ENCODE assay signal across 1 cellular context in genomic region chr3:185943363-185944106, GRCh38.
TF ChIP-seq lines count a peak whose summit lies in the region.

No MANE protein-coding gene starts in this region.

TF ChIP-seq in HepG2, 621 proteins besides CTCF, POLR2A, EP300 and RAD21 (continued from another document and continues in another):
- peak; percentile 64 for TF ChIP-seq ZNF574 (CRISPR knock-in tag; IDR thresholded peaks at IDR 0.05)
- no peak for TF ChIP-seq ZEB1 (IDR thresholded peaks at IDR 0.05; ENCODE audit: insufficient replicate concordance, low read depth)
- TF ChIP-seq SMAD1 (CRISPR knock-in tag; IDR thresholded peaks at IDR 0.05; ENCODE audit: borderline replicate concordance, low read depth) = peak; percentile 68; the same call in 1 of the 2 replicates
- no peak for TF ChIP-seq ELF4 (CRISPR knock-in tag; IDR thresholded peaks at IDR 0.05; ENCODE audit: borderline replicate concordance)
- TF ChIP-seq MLXIP (CRISPR knock-in tag; IDR thresholded peaks at IDR 0.05; ENCODE audit: borderline replicate concordance) = no peak
- TF ChIP-seq ARID5B (CRISPR knock-in tag; IDR thresholded peaks at IDR 0.05) = peak; percentile 75
- no peak for TF ChIP-seq ZNF143 (CRISPR knock-in tag; IDR thresholded peaks at IDR 0.05)
- no peak for TF ChIP-seq SUZ12 (IDR thresholded peaks at IDR 0.05; ENCODE audit: low read depth, low read length)
- TF ChIP-seq ATF5 (CRISPR knock-in tag; IDR thresholded peaks at IDR 0.05; ENCODE audit: low read depth) = no peak
- TF ChIP-seq ZFP90 (CRISPR knock-in tag; IDR thresholded peaks at IDR 0.05; ENCODE audit: borderline replicate concordance) = no peak
- no peak for TF ChIP-seq ZNF839 (CRISPR knock-in tag; IDR thresholded peaks at IDR 0.05; ENCODE audit: borderline replicate concordance)
- TF ChIP-seq ZHX1 (CRISPR knock-in tag; IDR thresholded peaks at IDR 0.05; ENCODE audit: low read depth) = no peak
- no peak for TF ChIP-seq ZNF775 (CRISPR knock-in tag; IDR thresholded peaks at IDR 0.05; ENCODE audit: borderline replicate concordance)
- TF ChIP-seq CEBPG (CRISPR knock-in tag; IDR thresholded peaks at IDR 0.05) = peak; percentile 96
- peak; percentile 32; the same call in 1 of the 2 replicates for TF ChIP-seq SIX1 (CRISPR knock-in tag; IDR thresholded peaks at IDR 0.05; ENCODE audit: borderline replicate concordance)
- no peak for TF ChIP-seq PCBP2 (optimal IDR thresholded peaks at IDR 0.05; ENCODE audit: low read depth, low read length, poor library complexity, severe bottlenecking)
- TF ChIP-seq TBX2 (CRISPR knock-in tag; IDR thresholded peaks at IDR 0.05; ENCODE audit: borderline replicate concordance) = peak; percentile 78; the same call in 1 of the 2 replicates
- no peak for TF ChIP-seq TCF7L2 (IDR thresholded peaks at IDR 0.05; ENCODE audit: low read depth, low read length)
- TF ChIP-seq YY1 (IDR thresholded peaks at IDR 0.05; ENCODE audit: insufficient read depth, insufficient replicate concordance, low read depth, low read length) = no peak
- peak; percentile 80; the same call in 1 of the 2 replicates for TF ChIP-seq ZNF550 (CRISPR knock-in tag; IDR thresholded peaks at IDR 0.05; ENCODE audit: borderline replicate concordance)
- TF ChIP-seq ATF7 (IDR thresholded peaks at IDR 0.05) = no peak
- TF ChIP-seq ATF7 (CRISPR knock-in tag; IDR thresholded peaks at IDR 0.05) = no peak
- no peak; the same call in 1 of the 2 replicates for TF ChIP-seq BORCS8-MEF2B (CRISPR knock-in tag; IDR thresholded peaks at IDR 0.05)
- TF ChIP-seq RNF2 (conservative IDR thresholded peaks at IDR 0.05; ENCODE audit: low read depth) = no peak
- TF ChIP-seq MAF1 (CRISPR knock-in tag; IDR thresholded peaks at IDR 0.05; ENCODE audit: borderline replicate concordance) = no peak
- no peak for TF ChIP-seq BRCA1 (CRISPR knock-in tag; IDR thresholded peaks at IDR 0.05)
- no peak for TF ChIP-seq ZNF12 (CRISPR knock-in tag; IDR thresholded peaks at IDR 0.05)
- TF ChIP-seq ZNF619 (CRISPR knock-in tag; IDR thresholded peaks at IDR 0.05) = peak; percentile 82; the same call in 1 of the 2 replicates
- TF ChIP-seq PAXIP1 (CRISPR knock-in tag; conservative IDR thresholded peaks at IDR 0.05) = 0 out of 2 replicates have a peak, but pooled peaks have one; percentile 26
- TF ChIP-seq ETV6 (CRISPR knock-in tag; conservative IDR thresholded peaks at IDR 0.05) = no peak
- no peak; the same call in 1 of the 2 replicates for TF ChIP-seq ATF6 (CRISPR knock-in tag; conservative IDR thresholded peaks at IDR 0.05)
- no peak for TF ChIP-seq NR0B2 (CRISPR knock-in tag; IDR thresholded peaks at IDR 0.05)
- no peak for TF ChIP-seq ZNF678 (CRISPR knock-in tag; IDR thresholded peaks at IDR 0.05)
- TF ChIP-seq ZNF629 (CRISPR knock-in tag; conservative IDR thresholded peaks at IDR 0.05) = no peak
- 0 out of 2 replicates have a peak, but pooled peaks have one; percentile 46 for TF ChIP-seq KLF13 (CRISPR knock-in tag; IDR thresholded peaks at IDR 0.05)
- TF ChIP-seq NPAS2 (CRISPR knock-in tag; IDR thresholded peaks at IDR 0.05; ENCODE audit: borderline replicate concordance) = no peak
- peak; percentile 47; the same call in 1 of the 2 replicates for TF ChIP-seq ZSCAN21 (CRISPR knock-in tag; IDR thresholded peaks at IDR 0.05; ENCODE audit: borderline replicate concordance)
- TF ChIP-seq PHF21A (CRISPR knock-in tag; IDR thresholded peaks at IDR 0.05) = no peak
- TF ChIP-seq ZFP82 (CRISPR knock-in tag; IDR thresholded peaks at IDR 0.05; ENCODE audit: borderline replicate concordance) = no peak
- no peak for TF ChIP-seq ZNF562 (CRISPR knock-in tag; IDR thresholded peaks at IDR 0.05; ENCODE audit: borderline replicate concordance)
- TF ChIP-seq MATR3 (CRISPR knock-in tag; IDR thresholded peaks at IDR 0.05) = no peak
